Comparison of ENCODE assay signal across 8 cellular contexts in genomic region chr15:79897380-79897678, GRCh38. TPM values are rescaled to one million over a fixed set of nuclear protein-coding genes. Genes with fewer than 3 reads are reported as not detected.
DNase-seq lines count a peak whose midpoint lies in the region; ATAC-seq, FAIRE-seq and TF ChIP-seq lines count a peak whose summit lies in the region.

No MANE protein-coding gene starts in this region.

- no peaks in the 10 kb centered on the region for H3K27me3 ChIP-seq in SJSA1 (replicated peaks)
- H3K27me3 ChIP-seq in sigmoid colon = no peaks in the 10 kb centered on the region

- H3K9me3 ChIP-seq in SJSA1 (replicated peaks) = no peaks in the 10 kb centered on the region
- H3K9me3 ChIP-seq in sigmoid colon = no peaks in the 10 kb centered on the region

- TF ChIP-seq CTCF in fibroblast of pulmonary artery (IDR thresholded peaks at IDR 0.05; ENCODE audit: low read length, missing control alignments) (no peak), sigmoid colon (IDR thresholded peaks at IDR 0.05) (no peak)

- intact Hi-C loops in sigmoid colon (cut with DNase I) = loop anchor here (2.0 to 10.0 kb wide), 4 partner anchors 25 to 257 kb away; partner anchors contain the start of genes FAH and ZFAND6

- FAIRE-seq in GM19239 (lab: Jason Lieb, UNC) = peak; percentile 61

- H3K36me3 ChIP-seq in SJSA1 (peaks cover 5% of the 10 kb centered on the region; the same call in 1 of the 2 replicates), sigmoid colon (no peaks in the 10 kb centered on the region)

- no peak for TF ChIP-seq POLR2A in sigmoid colon (IDR thresholded peaks at IDR 0.05)

- H3K27ac ChIP-seq in SJSA1 (peak overlapping the region; percentile 88), sigmoid colon (peak overlapping the region; percentile 86 to 98 (median 89))

- DNase-seq in GM19239 (ENCODE audit: insufficient read length, low spot score) = no peak
- DNase-seq in SJSA1 (ENCODE audit: low read depth in 1 of 2, low spot score in 2 of 2) = no peak
- peak; percentile 23 for DNase-seq in fibroblast of pulmonary artery (ENCODE audit: low read depth)
- no peak for DNase-seq in sigmoid colon
- DNase-seq in MV-4-11 (lab: John Stamatoyannopoulos, UW) = no peak
- DNase-seq in iPS-NIHi11 (ENCODE audit: low spot score) = no peak
- no peak for DNase-seq in mesenteric fat pad (ENCODE audit: low spot score)

- no peak for TF ChIP-seq EP300 in sigmoid colon (IDR thresholded peaks at IDR 0.05)

- ATAC-seq in GM19035 (IDR thresholded peaks at IDR 0.05; ENCODE audit: unreplicated experiment) = no peak

- WGBS in sigmoid colon, 2 donors = 5 to 14% methylated on average over 8 of the region's 8 CpGs

- H3K4me1 ChIP-seq in SJSA1 (replicated peaks) = peaks cover 13% of the 10 kb centered on the region
- H3K4me1 ChIP-seq in sigmoid colon = peaks cover 0 to 13% (median 8%) of the 10 kb centered on the region in 4 donors

- H3K4me3 ChIP-seq in SJSA1 (peak overlapping the region; percentile 93), fibroblast of pulmonary artery (replicated peaks; ENCODE audit: low read depth, low read length) (peak overlapping the region; percentile 71), sigmoid colon (peak overlapping the region; percentile 52 to 96 (median 70))

RNA-seq across cellular contexts. Expression of gene MTHFS, which starts 0.5 kb away (rescaled TPM):
- 13.7 and 34.7 TPM in 2 replicates for total RNA-seq in SJSA1 (2014; rRNA removed; shearing (Covaris generic))
- total RNA-seq in sigmoid colon = 10 to 100 TPM in 2 of 4 donors, 1 to 10 TPM in 2; 6.9 to 31.0 (median 9.5) TPM
- polyA plus RNA-seq in sigmoid colon = 10 to 100 TPM; 37.0 to 59.9 (median 46.2) TPM
- total RNA-seq in mesenteric fat pad = 20.0 TPM
